In genomic region chr20:32982617-32983458, GRCh38 we compare ENCODE assay signal across 13 cellular contexts. TPM values are rescaled to one million over a fixed set of nuclear protein-coding genes. Genes with fewer than 3 reads are reported as not detected.
DNase-seq lines count a peak whose midpoint lies in the region; ATAC-seq and TF ChIP-seq lines count a peak whose summit lies in the region.
"Had no signal": no experiment of that assay in that cellular context is flagged by ENCODE, and none has a peak within 500 bp of the region (broad histone marks: within the 10 kb centered on the region; RNA-seq: fewer than 3 reads in every experiment).

No MANE protein-coding gene starts in this region.

- TF ChIP-seq POLR2A in prostate gland (IDR thresholded peaks at IDR 0.05), result no peak

- H3K27ac ChIP-seq in prostate gland, result no peak overlapping the region
- H3K27ac ChIP-seq: coronary artery, gastroesophageal sphincter had no signal

- H3K27me3 Mint-ChIP-seq in activated CD8-positive, alpha-beta memory T cell treated with anti-CD3 and anti-CD28 coated beads, Interleukin-2, amount 10 ng/mL, durations not matched to agents 7 days and 5 days, result no peaks in the 10 kb centered on the region

- TF ChIP-seq CTCF in prostate gland (IDR thresholded peaks at IDR 0.05), result no peak

- no peaks in the 10 kb centered on the region for H3K4me1 Mint-ChIP-seq in activated CD8-positive, alpha-beta memory T cell treated with anti-CD3 and anti-CD28 coated beads, Interleukin-2, amount 10 ng/mL, durations not matched to agents 7 days and 5 days

- no peak overlapping the region for H3K27ac Mint-ChIP-seq in activated CD8-positive, alpha-beta memory T cell treated with anti-CD3 and anti-CD28 coated beads, Interleukin-2, amount 10 ng/mL, durations not matched to agents 7 days and 5 days

- H3K9me3 Mint-ChIP-seq in activated CD8-positive, alpha-beta memory T cell treated with anti-CD3 and anti-CD28 coated beads, Interleukin-2, amount 10 ng/mL, durations not matched to agents 7 days and 5 days (ENCODE audit: low read depth), result no peaks in the 10 kb centered on the region
- H3K9me3 Mint-ChIP-seq: activated T-cell treated with anti-CD3 and anti-CD28 coated beads, Interleukin-2, amount 50 U/mL, for 72 hours had no signal

- no peak overlapping the region for H3K4me3 Mint-ChIP-seq in activated CD8-positive, alpha-beta memory T cell treated with anti-CD3 and anti-CD28 coated beads, Interleukin-2, amount 10 ng/mL, durations not matched to agents 7 days and 5 days
- H3K4me3 Mint-ChIP-seq: activated T-cell treated with anti-CD3 and anti-CD28 coated beads, Interleukin-2, amount 50 U/mL, for 72 hours had no signal

- CTCF ChIA-PET in activated CD8-positive, alpha-beta memory T cell treated with anti-CD3 and anti-CD28 coated beads, Interleukin-2, amount 10 ng/mL, durations not matched to agents 7 days and 5 days (lab: Charles Lee), result no interaction called here

- no peak overlapping the region for H3K4me3 ChIP-seq in prostate gland
- H3K4me3 ChIP-seq: coronary artery, gastroesophageal sphincter had no signal

- intact Hi-C loops in prostate gland (cut with DNase I), result no loop called here

- H3K36me3 ChIP-seq in prostate gland, result no peaks in the 10 kb centered on the region
- H3K36me3 ChIP-seq: gastroesophageal sphincter had no signal

- H3K4me1 ChIP-seq in prostate gland (replicated peaks), result no peaks in the 10 kb centered on the region

- no peak for ATAC-seq in HG03457 (IDR thresholded peaks at IDR 0.05; ENCODE audit: unreplicated experiment)
- no peak for ATAC-seq in activated CD8-positive, alpha-beta memory T cell treated with anti-CD3 and anti-CD28 coated beads, Interleukin-2, amount 10 ng/mL, durations not matched to agents 7 days and 5 days
- ATAC-seq: activated T-cell treated with anti-CD3 and anti-CD28 coated beads, Interleukin-2, amount 50 U/mL, for 72 hours; gastroesophageal sphincter had no signal

- WGBS in prostate gland, result 44% methylated on average over 10 of the region's 10 CpGs

- no peaks in the 10 kb centered on the region for H3K9me3 ChIP-seq in prostate gland
- H3K9me3 ChIP-seq: gastroesophageal sphincter had no signal

- DNase-seq in DMS 273 treated with DMSO at 0.1 percent for 48 hours (lab: John Stamatoyannopoulos, UW), result peak; percentile 48
- DNase-seq in NCI-H2029 (lab: John Stamatoyannopoulos, UW), result peak; percentile 75
- peak; percentile 14 for DNase-seq in glomerular visceral epithelial cell (ENCODE audit: extremely low spot score)
- DNase-seq in prostate gland (ENCODE audit: low spot score), result peak; percentile 6
- no peak for DNase-seq in AG20443 (ENCODE audit: low spot score)
- no peak for DNase-seq in activated CD8-positive, alpha-beta memory T cell treated with anti-CD3 and anti-CD28 coated beads, Interleukin-2, amount 10 ng/mL, durations not matched to agents 7 days and 5 days
- DNase-seq: activated T-cell treated with anti-CD3 and anti-CD28 coated beads, Interleukin-2, amount 50 U/mL, for 72 hours; stimulated activated CD4-positive, alpha-beta T cell treated with anti-CD3 and anti-CD28 coated beads, Interleukin-12 subunit alpha, Interleukin-12 subunit beta, amount 100 ng/mL, for 4 hours had no signal

- no peaks in the 10 kb centered on the region for H3K36me3 Mint-ChIP-seq in activated CD8-positive, alpha-beta memory T cell treated with anti-CD3 and anti-CD28 coated beads, Interleukin-2, amount 10 ng/mL, durations not matched to agents 7 days and 5 days

- no peaks in the 10 kb centered on the region for H3K27me3 ChIP-seq in prostate gland (replicated peaks; ENCODE audit: insufficient read depth)

RNA-seq across cellular contexts. Expression of gene SUN5, which starts 21.4 kb away (rescaled TPM):
- 1 to 10 TPM in 1 of 2 donors, not detected in 1; 4.7 TPM for total RNA-seq in prostate gland
- not detected for total RNA-seq in activated CD8-positive, alpha-beta memory T cell treated with anti-CD3 and anti-CD28 coated beads, Interleukin-2, amount 10 ng/mL, durations not matched to agents 7 days and 5 days
- total RNA-seq: activated T-cell treated with anti-CD3 and anti-CD28 coated beads, Interleukin-2, amount 50 U/mL, for 72 hours; gastroesophageal sphincter; mononuclear cell; OCI-LY7 had no signal

RNA-seq across cellular contexts. Expression of gene BPIFB2, which starts 24.7 kb away (rescaled TPM):
- 1 to 10 TPM in 1 of 2 donors, not detected in 1; 5.1 TPM for total RNA-seq in prostate gland
- not detected for total RNA-seq in activated CD8-positive, alpha-beta memory T cell treated with anti-CD3 and anti-CD28 coated beads, Interleukin-2, amount 10 ng/mL, durations not matched to agents 7 days and 5 days
- total RNA-seq: activated T-cell treated with anti-CD3 and anti-CD28 coated beads, Interleukin-2, amount 50 U/mL, for 72 hours; mononuclear cell; OCI-LY7 had no signal

RNA-seq across cellular contexts. Expression of gene BPIFB6, which starts 48.6 kb away (rescaled TPM):
- not detected for total RNA-seq in prostate gland
- not detected for total RNA-seq in activated CD8-positive, alpha-beta memory T cell treated with anti-CD3 and anti-CD28 coated beads, Interleukin-2, amount 10 ng/mL, durations not matched to agents 7 days and 5 days
- total RNA-seq: activated T-cell treated with anti-CD3 and anti-CD28 coated beads, Interleukin-2, amount 50 U/mL, for 72 hours; gastroesophageal sphincter; mononuclear cell; OCI-LY7 had no signal

Comparison
In these comparisons a context has a peak if more than half of its experiments do, and no peak if none do; other contexts are left out.
1. DNase-seq: peak in DMS 273 treated with DMSO at 0.1 percent for 48 hours (single experiment), NCI-H2029 (single experiment), glomerular visceral epithelial cell (single experiment) and prostate gland (single experiment); none in AG20443 (single experiment) and activated CD8-positive, alpha-beta memory T cell treated with anti-CD3 and anti-CD28 coated beads, Interleukin-2, amount 10 ng/mL, durations not matched to agents 7 days and 5 days (single experiment).